14 cellular contexts compared by ENCODE assay signal in the genomic region with DNA sequence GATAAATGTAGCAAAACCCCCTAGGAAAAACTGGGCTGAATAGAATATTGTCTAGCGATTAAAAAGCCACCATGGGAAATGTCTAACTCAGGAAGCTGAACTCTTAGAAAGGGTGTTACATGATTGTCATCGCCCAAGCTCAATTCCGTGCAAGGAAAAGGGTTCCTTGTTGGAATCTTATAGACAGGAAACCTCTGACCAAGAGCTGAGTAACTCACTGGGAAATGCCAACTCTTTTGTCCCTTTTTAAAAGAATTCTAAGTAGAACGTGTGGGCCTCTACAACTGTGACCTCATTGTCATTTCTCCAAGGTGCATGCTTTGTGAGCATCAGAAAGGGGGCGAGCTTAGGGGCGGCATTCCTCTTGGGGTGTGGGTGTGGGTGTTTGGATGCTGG.
A peak's percentile ranks its signal among the peaks of the same experiment; 100 is the strongest.
DNase-seq lines count a peak whose midpoint lies in the region; ATAC-seq and TF ChIP-seq lines count a peak whose summit lies in the region.
"Had no signal": no experiment of that assay in that cellular context is flagged by ENCODE, and none has a peak within 500 bp of the region (broad histone marks: within the 10 kb centered on the region; RNA-seq: fewer than 3 reads in every experiment).

No MANE protein-coding gene starts in this region.

- WGBS in gastroesophageal sphincter (ENCODE audit: low coverage in 1 of 2), 2 donors = 53 to 64% methylated on average over 3 to 4 of the region's 6 CpGs

- H3K4me1 ChIP-seq in left ventricle myocardium inferior = peaks cover 21% of the 10 kb centered on the region
- peaks cover 0 to 11% of the 10 kb centered on the region in 2 donors for H3K4me1 ChIP-seq in ascending aorta
- H3K4me1 ChIP-seq in gastroesophageal sphincter = peaks cover 0 to 21% (median 0%) of the 10 kb centered on the region in 3 donors

- peaks cover 65% of the 10 kb centered on the region for H3K36me3 ChIP-seq in left ventricle myocardium inferior
- peaks cover 13 to 52% of the 10 kb centered on the region in 2 donors for H3K36me3 ChIP-seq in ascending aorta
- peaks cover 0 to 78% of the 10 kb centered on the region in 2 donors for H3K36me3 ChIP-seq in gastroesophageal sphincter

- H3K4me3 ChIP-seq in left ventricle myocardium inferior (no peak overlapping the region), ascending aorta (no peak overlapping the region), gastroesophageal sphincter (no peak overlapping the region)

- TF ChIP-seq CTCF in left ventricle myocardium inferior (IDR thresholded peaks at IDR 0.05; ENCODE audit: borderline replicate concordance) (no peak), ascending aorta (IDR thresholded peaks at IDR 0.05) (no peak), gastroesophageal sphincter (IDR thresholded peaks at IDR 0.05) (no peak)

- DNase-seq in left ventricle myocardium inferior (no peak), cardiac septum (ENCODE audit: low spot score) (no peak), ascending aorta (ENCODE audit: low spot score in 2 of 2) (no peak), NCI-H1417 treated with DMSO at 0.1 percent for 48 hours (lab: John Stamatoyannopoulos, UW) (no peak), DMS153 (lab: John Stamatoyannopoulos, UW) (no peak)
- no peak for DNase-seq in activated CD8-positive, alpha-beta memory T cell treated with anti-CD3 and anti-CD28 coated beads for 24 hours
- DNase-seq: activated B cell treated with CpG ODN at 0.5 μM for 24 hours, GDM1, NCI-H1694, NCI-H748 treated with DMSO at 0.1 percent for 48 hours, small intestine had no signal

- TF ChIP-seq EP300 in gastroesophageal sphincter (IDR thresholded peaks at IDR 0.05) = no peak

- intact Hi-C loops in left ventricle myocardium inferior (cut with micrococcal nuclease) = no loop called here
- intact Hi-C loops in cardiac septum (cut with DNase I) = loop anchor here (5.0 to 10.0 kb wide), 3 partner anchors 87 to 755 kb away; a partner anchor contains a TSS
- intact Hi-C loops in ascending aorta (cut with DNase I) = loop anchor here (2.0 to 10.0 kb wide), 5 partner anchors 29 to 425 kb away; a partner anchor contains a TSS

- H3K27me3 ChIP-seq in left ventricle myocardium inferior (ENCODE audit: low read depth) = no peaks in the 10 kb centered on the region
- no peaks in the 10 kb centered on the region for H3K27me3 ChIP-seq in ascending aorta
- H3K27me3 ChIP-seq in gastroesophageal sphincter = no peaks in the 10 kb centered on the region

- H3K9me3 ChIP-seq in left ventricle myocardium inferior (replicated peaks) (no peaks in the 10 kb centered on the region), ascending aorta (no peaks in the 10 kb centered on the region), gastroesophageal sphincter (no peaks in the 10 kb centered on the region)

- TF ChIP-seq POLR2A in gastroesophageal sphincter (IDR thresholded peaks at IDR 0.05) = no peak

- ATAC-seq in gastroesophageal sphincter = no peak
- ATAC-seq in GM19328 (IDR thresholded peaks at IDR 0.05; ENCODE audit: unreplicated experiment) = no peak
- ATAC-seq: HepG2 had no signal

- peak overlapping the region; percentile 51 for H3K27ac ChIP-seq in left ventricle myocardium inferior (replicated peaks)
- H3K27ac ChIP-seq in ascending aorta = peak overlapping the region; percentile 68 to 72
- peak overlapping the region in 3 of 4 donors; percentile 35 to 63 (median 39) for H3K27ac ChIP-seq in gastroesophageal sphincter
